In genomic region chr18:22930089-22930713, GRCh38 we compare ENCODE assay signal across 8 cellular contexts. TPM values are rescaled to one million over a fixed set of nuclear protein-coding genes. Genes with fewer than 3 reads are reported as not detected.
DNase-seq lines count a peak whose midpoint lies in the region; ATAC-seq and TF ChIP-seq lines count a peak whose summit lies in the region.

No MANE protein-coding gene starts in this region.

- peak; percentile 41 for DNase-seq in DMS153 (lab: John Stamatoyannopoulos, UW)
- peak; percentile 90 for DNase-seq in GM23338 (ENCODE audit: low spot score)
- peak; percentile 88 for DNase-seq in NAMALWA (ENCODE audit: low spot score)
- peak; percentile 27 to 82 (median 72) for DNase-seq in T-cell
- DNase-seq in adrenal gland: peak; percentile 68 to 92 (median 84)
- DNase-seq in right cardiac atrium: peak; percentile 67 to 87 (median 80)
- peak; percentile 21 for DNase-seq in skeletal muscle cell (ENCODE audit: low read depth)

- no peak overlapping the region for H3K4me2 ChIP-seq in GM23338

- H3K4me3 ChIP-seq in GM23338 (no peak overlapping the region), adrenal gland (no peak overlapping the region), right cardiac atrium (ENCODE audit: low read length) (no peak overlapping the region), skeletal muscle cell (ENCODE audit: low read depth, low read length) (no peak overlapping the region)

- H3K79me2 ChIP-seq in GM23338 (replicated peaks; ENCODE audit: insufficient read depth): peaks cover 15% of the 10 kb centered on the region

- H3K36me3 ChIP-seq in GM23338 (ENCODE audit: insufficient read depth) (no peaks in the 10 kb centered on the region), adrenal gland (replicated peaks in 1 of 2) (no peaks in the 10 kb centered on the region)

- peaks cover 15% of the 10 kb centered on the region for H3K4me1 ChIP-seq in GM23338 (ENCODE audit: insufficient read depth)
- peaks cover 0 to 7% of the 10 kb centered on the region in 2 donors for H3K4me1 ChIP-seq in adrenal gland (replicated peaks in 1 of 2)
- no peaks in the 10 kb centered on the region for H3K4me1 ChIP-seq in right cardiac atrium (ENCODE audit: control insufficient read depth, insufficient read depth, low read length)

- H3K4me3 Mint-ChIP-seq in GM23338: no peak overlapping the region
- no peak overlapping the region for H3K4me3 Mint-ChIP-seq in T-cell

- H4K20me1 ChIP-seq in GM23338 (replicated peaks; ENCODE audit: insufficient read depth): no peaks in the 10 kb centered on the region

- H3K27me3 ChIP-seq in GM23338 (ENCODE audit: insufficient read depth) (no peaks in the 10 kb centered on the region; the same call in 1 of the 2 replicates), adrenal gland (no peaks in the 10 kb centered on the region), right cardiac atrium (ENCODE audit: control insufficient read depth, insufficient read depth) (no peaks in the 10 kb centered on the region)

- peak; percentile 34 for ATAC-seq in GM23338
- peak; percentile 35 to 48 (median 44) for ATAC-seq in T-cell (replicated peaks in 1 of 4)
- ATAC-seq in right cardiac atrium: no peak
- no peak for ATAC-seq in HG03460 (IDR thresholded peaks at IDR 0.05; ENCODE audit: unreplicated experiment)

- no peaks in the 10 kb centered on the region for H3K9me3 Mint-ChIP-seq in GM23338
- H3K9me3 Mint-ChIP-seq in T-cell: no peaks in the 10 kb centered on the region

- H3K4me1 Mint-ChIP-seq in GM23338: peaks cover 35% of the 10 kb centered on the region
- H3K4me1 Mint-ChIP-seq in T-cell: peaks cover 12 to 14% (median 13%) of the 10 kb centered on the region in 3 donors

- CTCF ChIA-PET in T-cell (lab: Charles Lee): interaction anchor here (0.6 to 6.4 kb wide), 7 partner anchors 11 to 597 kb away, joined by 3 to 54 read pairs (median 4); no protein-coding TSS in a partner anchor

- intact Hi-C loops in adrenal gland (cut with DNase I) (loop anchor here (5.0 to 10.0 kb wide), 2 partner anchors 52 to 55 kb away; no protein-coding TSS in a partner anchor), right cardiac atrium (cut with DNase I) (loop anchor here in 1 of 4 donors (10.0 kb wide), 1 partner anchor 55 kb away; no protein-coding TSS in a partner anchor)

- H3K9me3 ChIP-seq in adrenal gland (replicated peaks in 1 of 3) (no peaks in the 10 kb centered on the region), right cardiac atrium (ENCODE audit: control insufficient read depth, low read length) (no peaks in the 10 kb centered on the region)

- H3K36me3 Mint-ChIP-seq in GM23338 (ENCODE audit: low read depth) (no peaks in the 10 kb centered on the region; the same call in 2 of the 3 replicates), T-cell (no peaks in the 10 kb centered on the region)

- peaks cover 3% of the 10 kb centered on the region; the same call in 1 of the 2 replicates for H3F3A ChIP-seq in GM23338 (replicated peaks; ENCODE audit: low read depth)

- H3K27me3 Mint-ChIP-seq in GM23338 (ENCODE audit: insufficient read depth, low read depth, poor library complexity): peaks cover 6% of the 10 kb centered on the region
- no peaks in the 10 kb centered on the region for H3K27me3 Mint-ChIP-seq in T-cell

- H3K27ac ChIP-seq in GM23338 (ENCODE audit: low read depth) (no peak overlapping the region), adrenal gland (no peak overlapping the region), right cardiac atrium (ENCODE audit: low read length) (no peak overlapping the region)

- POLR2A ChIA-PET in T-cell (lab: Charles Lee): no interaction called here

- H3K27ac Mint-ChIP-seq in GM23338 (no peak overlapping the region), T-cell (no peak overlapping the region)

- TF ChIP-seq CTCF in GM23338 (conservative IDR thresholded peaks at IDR 0.05; ENCODE audit: low read depth in 2 of 2) (peak; percentile 75 to 86), adrenal gland (IDR thresholded peaks at IDR 0.05) (peak; percentile 61 to 76 (median 68))

- 76 to 91% (median 84%) methylated on average over 2 of the region's 2 CpGs for WGBS in adrenal gland, 4 donors
- WGBS in right cardiac atrium: 88% methylated on average over 2 of the region's 2 CpGs

- no peaks in the 10 kb centered on the region for H3K9me2 ChIP-seq in GM23338 (ENCODE audit: insufficient read depth)

- H2AFZ ChIP-seq in GM23338: no peak overlapping the region

- no peak for TF ChIP-seq POLR2A in adrenal gland (IDR thresholded peaks at IDR 0.05)

TF ChIP-seq in GM23338, 12 proteins besides CTCF, POLR2A, EP300 and RAD21:
- TF ChIP-seq ETS1 (IDR thresholded peaks at IDR 0.05): no peak
- no peak for TF ChIP-seq CREB1 (CRISPR knock-in tag; IDR thresholded peaks at IDR 0.05; ENCODE audit: low read depth)
- TF ChIP-seq JUNB (IDR thresholded peaks at IDR 0.05; ENCODE audit: unreplicated experiment): no peak
- no peak for TF ChIP-seq NANOG (IDR thresholded peaks at IDR 0.05; ENCODE audit: borderline replicate concordance)
- TF ChIP-seq EZH2phosphoT487 (IDR thresholded peaks at IDR 0.05; ENCODE audit: unreplicated experiment): no peak
- no peak for TF ChIP-seq ZNF331 (CRISPR knock-in tag; IDR thresholded peaks at IDR 0.05; ENCODE audit: low read depth)
TF ChIP-seq in GM23338: peak in this region for 0.

RNA-seq across cellular contexts. Expression of gene RBBP8, which starts 2.9 kb away (rescaled TPM):
- total RNA-seq in GM23338 (2014; rRNA removed; shearing (Covaris generic)): 49.2 and 53.3 TPM in 2 replicates
- polyA plus RNA-seq in GM23338 (2016; fragmentation: Nextera tagmentation; extraction: Ambion mirVana) (48.9 and 55.6 TPM in 2 replicates), adrenal gland (10 to 100 TPM; 11.6 to 34.7 (median 31.6) TPM), right cardiac atrium (6.6 TPM)
- total RNA-seq in T-cell (1 to 10 TPM; 2.9 to 5.8 (median 4.1) TPM), adrenal gland (10 to 100 TPM in 7 of 8 donors, 1 to 10 TPM in 1; 8.0 to 27.6 (median 14.7) TPM), right cardiac atrium (1 to 10 TPM; 6.3 to 9.7 (median 6.7) TPM)

Comparison
In these comparisons a context has a peak if more than half of its experiments do, and no peak if none do; other contexts are left out.
1. DNase-seq: peak in every context shown above with its lines; median percentile 90 in GM23338; 88 in NAMALWA; 84 in adrenal gland; 80 in right cardiac atrium; 72 in T-cell; 41 in DMS153; 21 in skeletal muscle cell.
2. ATAC-seq: peak in GM23338 (single experiment) and T-cell (4 of 4); none in right cardiac atrium (0 of 2) and HG03460 (single experiment).